27 cellular contexts compared by ENCODE assay signal in genomic region chr9:77954619-77955018, GRCh38.
DNase-seq lines count a peak whose midpoint lies in the region; FAIRE-seq and TF ChIP-seq lines count a peak whose summit lies in the region.
"Had no signal": no experiment of that assay in that cellular context is flagged by ENCODE, and none has a peak within 500 bp of the region (broad histone marks: within the 10 kb centered on the region; RNA-seq: fewer than 3 reads in every experiment).

No MANE protein-coding gene starts in this region.

- peaks cover 3% of the 10 kb centered on the region for H3K36me3 Mint-ChIP-seq in endothelial cell (ENCODE audit: low read depth, unreplicated experiment)
- H3K36me3 Mint-ChIP-seq: activated CD8-positive, alpha-beta memory T cell treated with anti-CD3 and anti-CD28 coated beads, Interleukin-2, amount 10 ng/mL, durations not matched to agents 7 days and 5 days; stimulated activated effector memory CD8-positive, alpha-beta T cell treated with anti-CD3 and anti-CD28 coated beads, Interleukin-12 subunit alpha, Interleukin-12 subunit beta, amount 100 ng/mL, for 72 hours had no signal

- no peak overlapping the region for H3K4me3 ChIP-seq in neural cell (ENCODE audit: low read length)
- H3K4me3 ChIP-seq: BLaER1 treated with 17β-estradiol and CSF1 and Interleukin-3, amounts not matched to agents 10 nM and 100 nM; ovary; spleen had no signal

- no peak for TF ChIP-seq POLR2A in H54 (IDR thresholded peaks at IDR 0.05; ENCODE audit: low read depth, low read length)

- H3K4me1 Mint-ChIP-seq in endothelial cell (ENCODE audit: unreplicated experiment): peaks cover 35% of the 10 kb centered on the region

- peak overlapping the region; percentile 48 for H3K27ac ChIP-seq in KOPT-K1 (ENCODE audit: low read depth, low read length, poor library complexity, severe bottlenecking)
- H3K27ac ChIP-seq in neural cell (ENCODE audit: low read length): peak overlapping the region; percentile 19
- H3K27ac ChIP-seq: BLaER1 treated with 17β-estradiol and CSF1 and Interleukin-3, amounts not matched to agents 10 nM and 100 nM; ovary; WERI-Rb-1 had no signal

- no peaks in the 10 kb centered on the region for H3K9me3 ChIP-seq in KOPT-K1 (ENCODE audit: insufficient read depth, low read length, poor library complexity, severe bottlenecking)
- no peaks in the 10 kb centered on the region for H3K9me3 ChIP-seq in neural cell (ENCODE audit: low read length)
- H3K9me3 ChIP-seq: BLaER1 treated with 17β-estradiol and CSF1 and Interleukin-3, amounts not matched to agents 10 nM and 100 nM; ovary; spleen had no signal

- H4K20me1 ChIP-seq in neural cell (ENCODE audit: insufficient read depth): no peaks in the 10 kb centered on the region

- no peaks in the 10 kb centered on the region for H3K27me3 Mint-ChIP-seq in endothelial cell (ENCODE audit: unreplicated experiment)
- H3K27me3 Mint-ChIP-seq: activated CD8-positive, alpha-beta memory T cell treated with anti-CD3 and anti-CD28 coated beads, Interleukin-2, amount 10 ng/mL, durations not matched to agents 7 days and 5 days; activated naive CD4-positive, alpha-beta T cell treated with anti-CD3 and anti-CD28 coated beads, Interleukin-2, amount 10 ng/mL, durations not matched to agents 7 days and 5 days had no signal

- no peak overlapping the region for H3K4me2 ChIP-seq in neural cell (ENCODE audit: low read length)

- H3K4me3 Mint-ChIP-seq in endothelial cell (ENCODE audit: unreplicated experiment): no peak overlapping the region
- H3K4me3 Mint-ChIP-seq: activated CD8-positive, alpha-beta memory T cell treated with anti-CD3 and anti-CD28 coated beads, Interleukin-2, amount 10 ng/mL, durations not matched to agents 7 days and 5 days; activated naive CD4-positive, alpha-beta T cell treated with anti-CD3 and anti-CD28 coated beads, Interleukin-2, amount 10 ng/mL, durations not matched to agents 7 days and 5 days; activated T-cell treated with anti-CD3 and anti-CD28 coated beads, Interleukin-2, amount 50 U/mL, for 72 hours; stimulated activated effector memory CD8-positive, alpha-beta T cell treated with anti-CD3 and anti-CD28 coated beads, Interleukin-12 subunit alpha, Interleukin-12 subunit beta, amount 100 ng/mL, for 72 hours; T-helper 2 cell treated with Interferon-gamma antibody and Interleukin-4, amounts not matched to agents 5 μg/mL and 100 μg/mL, for 36 hours had no signal

- no peak for FAIRE-seq in H54 (lab: Jason Lieb, UNC)
- FAIRE-seq: kidney had no signal

- TF ChIP-seq CTCF in endothelial cell (IDR thresholded peaks at IDR 0.05; ENCODE audit: unreplicated experiment): no peak
- TF ChIP-seq CTCF in neural cell (IDR thresholded peaks at IDR 0.05; ENCODE audit: poor library complexity, severe bottlenecking): no peak

- H3K27me3 ChIP-seq in neural cell (ENCODE audit: insufficient read depth, low read depth, low read length): no peaks in the 10 kb centered on the region
- H3K27me3 ChIP-seq: BLaER1 treated with 17β-estradiol and CSF1 and Interleukin-3, amounts not matched to agents 10 nM and 100 nM; ovary; spleen had no signal

- peaks cover 9% of the 10 kb centered on the region for H3K36me3 ChIP-seq in KOPT-K1 (ENCODE audit: insufficient read depth, low read length)
- H3K36me3 ChIP-seq in neural cell (ENCODE audit: insufficient read depth, low read length): no peaks in the 10 kb centered on the region
- H3K36me3 ChIP-seq: ovary, spleen, WERI-Rb-1 had no signal

- no peak overlapping the region for H3K9ac ChIP-seq in neural cell (ENCODE audit: low read length)
- H3K9ac ChIP-seq: BLaER1 treated with 17β-estradiol and CSF1 and Interleukin-3, amounts not matched to agents 10 nM and 100 nM had no signal

- H3K27ac Mint-ChIP-seq in endothelial cell (ENCODE audit: unreplicated experiment): peak overlapping the region; percentile 26
- H3K27ac Mint-ChIP-seq: activated CD8-positive, alpha-beta memory T cell treated with anti-CD3 and anti-CD28 coated beads, Interleukin-2, amount 10 ng/mL, durations not matched to agents 7 days and 5 days; activated naive CD4-positive, alpha-beta T cell treated with anti-CD3 and anti-CD28 coated beads, Interleukin-2, amount 10 ng/mL, durations not matched to agents 7 days and 5 days; activated T-cell treated with anti-CD3 and anti-CD28 coated beads, Interleukin-2, amount 50 U/mL, for 72 hours; stimulated activated effector memory CD8-positive, alpha-beta T cell treated with anti-CD3 and anti-CD28 coated beads, Interleukin-12 subunit alpha, Interleukin-12 subunit beta, amount 100 ng/mL, for 72 hours; T-helper 2 cell treated with Interferon-gamma antibody and Interleukin-4, amounts not matched to agents 5 μg/mL and 100 μg/mL, for 36 hours had no signal

- no peaks in the 10 kb centered on the region for H3K9me3 Mint-ChIP-seq in endothelial cell (ENCODE audit: unreplicated experiment)
- H3K9me3 Mint-ChIP-seq: activated naive CD4-positive, alpha-beta T cell treated with anti-CD3 and anti-CD28 coated beads, Interleukin-2, amount 10 ng/mL, durations not matched to agents 7 days and 5 days; activated T-cell treated with anti-CD3 and anti-CD28 coated beads, Interleukin-2, amount 50 U/mL, for 72 hours; stimulated activated effector memory CD8-positive, alpha-beta T cell treated with anti-CD3 and anti-CD28 coated beads, Interleukin-12 subunit alpha, Interleukin-12 subunit beta, amount 100 ng/mL, for 72 hours; T-helper 2 cell treated with Interferon-gamma antibody and Interleukin-4, amounts not matched to agents 5 μg/mL and 100 μg/mL, for 36 hours had no signal

- DNase-seq in GDM1 (lab: John Stamatoyannopoulos, UW): peak; percentile 13
- DNase-seq in endothelial cell (ENCODE audit: low spot score): no peak
- no peak for DNase-seq in NCI-H526 (lab: John Stamatoyannopoulos, UW)
- DNase-seq in HPDE6-E6E7 (ENCODE audit: extremely low spot score): no peak
- DNase-seq in MV-4-11 (lab: John Stamatoyannopoulos, UW): no peak
- no peak for DNase-seq in H54 (ENCODE audit: insufficient read length, low spot score)
- DNase-seq: activated CD4-positive, alpha-beta T cell treated with anti-CD3 and anti-CD28 coated beads, Interleukin-2, amount 50 U/mL, for 1 hour; activated CD8-positive, alpha-beta memory T cell treated with anti-CD3 and anti-CD28 coated beads, Interleukin-2, amount 10 ng/mL, durations not matched to agents 7 days and 5 days; activated naive CD4-positive, alpha-beta T cell treated with anti-CD3 and anti-CD28 coated beads, Interleukin-2, amount 10 ng/mL, durations not matched to agents 7 days and 5 days; activated T-cell treated with anti-CD3 and anti-CD28 coated beads, Interleukin-2, amount 50 U/mL, for 72 hours; cortex of kidney; EL; KBM-7; kidney; mammary epithelial cell; NCI-H1694; NCI-H69; ovary; retina; spleen; stimulated activated CD4-positive, alpha-beta T cell treated with anti-CD3 and anti-CD28 coated beads, Interleukin-2, amount 100 ng/mL, for 48 hours; WERI-Rb-1 had no signal

- TF ChIP-seq RAD21 in neural cell (conservative IDR thresholded peaks at IDR 0.05): no peak

- H3K79me2 ChIP-seq in neural cell (replicated peaks; ENCODE audit: insufficient read depth, low read length): peaks cover 47% of the 10 kb centered on the region

- H2AFZ ChIP-seq in neural cell (ENCODE audit: low read depth, low read length): no peak overlapping the region

- H3K9me2 ChIP-seq in neural cell (ENCODE audit: insufficient read depth, low read length): no peaks in the 10 kb centered on the region

- no peaks in the 10 kb centered on the region for H3F3A ChIP-seq in neural cell (ENCODE audit: insufficient read depth, low read length, poor library complexity, severe bottlenecking)

- TF ChIP-seq EP300 in neural cell (conservative IDR thresholded peaks at IDR 0.05; ENCODE audit: poor library complexity, severe bottlenecking): no peak

TF ChIP-seq in neural cell, 6 proteins besides CTCF, POLR2A, EP300 and RAD21:
- TF ChIP-seq EZH2 (IDR thresholded peaks at IDR 0.05; ENCODE audit: borderline replicate concordance, insufficient read depth, low read length, poor library complexity, severe bottlenecking) (no peak), MXI1 (conservative IDR thresholded peaks at IDR 0.05; ENCODE audit: poor library complexity, severe bottlenecking) (no peak), TAF1 (IDR thresholded peaks at IDR 0.05; ENCODE audit: low read depth) (no peak), SMC3 (conservative IDR thresholded peaks at IDR 0.05; ENCODE audit: poor library complexity) (no peak), REST (IDR thresholded peaks at IDR 0.05; ENCODE audit: borderline replicate concordance) (no peak), POLR2AphosphoS5 (IDR thresholded peaks at IDR 0.05) (peak; percentile 11)
